3 cellular contexts compared by ENCODE assay signal in the genomic region with DNA sequence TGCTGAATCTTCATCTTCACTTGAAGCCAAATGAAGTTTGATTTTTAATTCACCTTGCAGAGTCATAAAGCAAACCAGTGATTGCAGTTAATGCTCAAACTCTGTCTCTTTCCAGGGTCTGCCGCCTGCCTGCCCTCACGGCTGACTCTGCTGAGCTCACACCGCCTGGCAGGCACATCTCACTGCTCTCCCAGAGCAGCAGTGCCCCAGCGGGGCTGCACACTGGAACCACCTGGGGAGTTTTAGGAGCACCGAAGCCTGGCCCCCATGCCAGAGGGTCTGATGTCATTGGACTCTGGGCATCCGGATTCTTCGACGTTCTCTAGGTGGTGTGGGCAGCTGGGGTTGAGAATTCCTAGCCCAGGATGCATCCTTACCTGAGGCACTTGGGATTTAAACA.
TF ChIP-seq lines count a peak whose summit lies in the region.

No MANE protein-coding gene starts in this region.

TF ChIP-seq in GM23338, 12 proteins besides CTCF, POLR2A, EP300 and RAD21:
- TF ChIP-seq POLR2AphosphoS5 (IDR thresholded peaks at IDR 0.05; ENCODE audit: low read depth) = no peak
- TF ChIP-seq CREB1 (CRISPR knock-in tag; IDR thresholded peaks at IDR 0.05; ENCODE audit: low read depth) = no peak
- no peak for TF ChIP-seq NANOG (IDR thresholded peaks at IDR 0.05; ENCODE audit: borderline replicate concordance)
- TF ChIP-seq ZNF331 (CRISPR knock-in tag; IDR thresholded peaks at IDR 0.05; ENCODE audit: low read depth) = no peak
- no peak for TF ChIP-seq STAT1 (IDR thresholded peaks at IDR 0.05; ENCODE audit: unreplicated experiment)
- TF ChIP-seq EZH2phosphoT487 (IDR thresholded peaks at IDR 0.05; ENCODE audit: unreplicated experiment) = no peak
- TF ChIP-seq ZNF114 (CRISPR knock-in tag; IDR thresholded peaks at IDR 0.05) = no peak

TF ChIP-seq in H1, 55 proteins besides CTCF, POLR2A, EP300 and RAD21:
- TF ChIP-seq EZH2 (IDR thresholded peaks at IDR 0.05; ENCODE audit: low read depth, low read length, severe bottlenecking) = no peak
- TF ChIP-seq TAF7 (optimal IDR thresholded peaks at IDR 0.05; ENCODE audit: borderline replicate concordance, low read depth, low read length) = no peak
- no peak for TF ChIP-seq CHD2 (IDR thresholded peaks at IDR 0.05; ENCODE audit: low read length)
- TF ChIP-seq POU5F1 (IDR thresholded peaks at IDR 0.05; ENCODE audit: low read depth, low read length) = no peak
- TF ChIP-seq GABPA (IDR thresholded peaks at IDR 0.05; ENCODE audit: borderline replicate concordance, insufficient read depth, low read length) = no peak
- TF ChIP-seq ASH2L (IDR thresholded peaks at IDR 0.05; ENCODE audit: low read length) = no peak
- TF ChIP-seq TAF1 (IDR thresholded peaks at IDR 0.05; ENCODE audit: low read depth, low read length) = no peak
- no peak for TF ChIP-seq NANOG (IDR thresholded peaks at IDR 0.05; ENCODE audit: insufficient read depth, low read depth, low read length, poor library complexity, severe bottlenecking)
- no peak for TF ChIP-seq HDAC2 (IDR thresholded peaks at IDR 0.05; ENCODE audit: borderline replicate concordance in 1 of 2, low read depth in 2 of 2, low read length in 2 of 2)
- no peak for TF ChIP-seq CTBP2 (IDR thresholded peaks at IDR 0.05; ENCODE audit: borderline replicate concordance, insufficient read depth, insufficient read length, low read length)
- no peak for TF ChIP-seq CEBPB (IDR thresholded peaks at IDR 0.05; ENCODE audit: low read depth, low read length)
- TF ChIP-seq JUN (IDR thresholded peaks at IDR 0.05; ENCODE audit: low read depth, low read length) = no peak
- TF ChIP-seq, protein P1, sequence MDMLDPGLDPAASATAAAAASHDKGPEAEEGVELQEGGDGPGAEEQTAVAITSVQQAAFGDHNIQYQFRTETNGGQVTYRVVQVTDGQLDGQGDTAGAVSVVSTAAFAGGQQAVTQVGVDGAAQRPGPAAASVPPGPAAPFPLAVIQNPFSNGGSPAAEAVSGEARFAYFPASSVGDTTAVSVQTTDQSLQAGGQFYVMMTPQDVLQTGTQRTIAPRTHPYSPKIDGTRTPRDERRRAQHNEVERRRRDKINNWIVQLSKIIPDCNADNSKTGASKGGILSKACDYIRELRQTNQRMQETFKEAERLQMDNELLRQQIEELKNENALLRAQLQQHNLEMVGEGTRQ (IDR thresholded peaks at IDR 0.05; ENCODE audit: low read length) = no peak
- TF ChIP-seq RBBP5 (IDR thresholded peaks at IDR 0.05; ENCODE audit: borderline replicate concordance, low read depth, low read length) = no peak
- TF ChIP-seq SIRT6 (IDR thresholded peaks at IDR 0.05; ENCODE audit: low read length) = no peak
- TF ChIP-seq SAP30 (IDR thresholded peaks at IDR 0.05; ENCODE audit: insufficient read depth, insufficient replicate concordance, low read length) = no peak

TF ChIP-seq in SK-N-SH treated with all-trans-retinoic acid at 6 μM for 48 hours, 23 proteins besides CTCF, POLR2A, EP300 and RAD21:
- TF ChIP-seq ZFP30 (CRISPR knock-in tag; IDR thresholded peaks at IDR 0.05) (no peak), ISL1 (CRISPR knock-in tag; IDR thresholded peaks at IDR 0.05) (no peak), PPARA (CRISPR knock-in tag; IDR thresholded peaks at IDR 0.05; ENCODE audit: borderline replicate concordance) (no peak)
- TF ChIP-seq, protein P2, sequence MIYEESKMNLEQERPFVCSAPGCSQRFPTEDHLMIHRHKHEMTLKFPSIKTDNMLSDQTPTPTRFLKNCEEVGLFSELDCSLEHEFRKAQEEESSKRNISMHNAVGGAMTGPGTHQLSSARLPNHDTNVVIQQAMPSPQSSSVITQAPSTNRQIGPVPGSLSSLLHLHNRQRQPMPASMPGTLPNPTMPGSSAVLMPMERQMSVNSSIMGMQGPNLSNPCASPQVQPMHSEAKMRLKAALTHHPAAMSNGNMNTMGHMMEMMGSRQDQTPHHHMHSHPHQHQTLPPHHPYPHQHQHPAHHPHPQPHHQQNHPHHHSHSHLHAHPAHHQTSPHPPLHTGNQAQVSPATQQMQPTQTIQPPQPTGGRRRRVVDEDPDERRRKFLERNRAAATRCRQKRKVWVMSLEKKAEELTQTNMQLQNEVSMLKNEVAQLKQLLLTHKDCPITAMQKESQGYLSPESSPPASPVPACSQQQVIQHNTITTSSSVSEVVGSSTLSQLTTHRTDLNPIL (CRISPR knock-in tag; IDR thresholded peaks at IDR 0.05; ENCODE audit: low read depth) = no peak
